8 cellular contexts compared by ENCODE assay signal in genomic region chr17:36937001-36937960, GRCh38. TPM values are rescaled to one million over a fixed set of nuclear protein-coding genes. Genes with fewer than 3 reads are reported as not detected.
DNase-seq lines count a peak whose midpoint lies in the region; ATAC-seq, FAIRE-seq and TF ChIP-seq lines count a peak whose summit lies in the region.

LHX1 (plus strand) TSS chr17:36937475; CDS start chr17:36938198, 723 bp downstream.

- H3K4me3 Mint-ChIP-seq in Caco-2 (ENCODE audit: unreplicated experiment) (peak within 1 kb of the TSS; percentile 83), astrocyte (ENCODE audit: unreplicated experiment) (peak within 1 kb of the TSS; percentile 88)
- peak within 1 kb of the TSS; percentile 86 for H3K4me3 Mint-ChIP-seq in natural killer cell treated with Interleukin-12 subunit alpha and Interleukin-12 subunit beta and Interleukin-15 and Interleukin-18, amount 100 ng/mL, for 72 hours

- H3K4me3 ChIP-seq in Caco-2 (ENCODE audit: low read depth, low read length): peak within 1 kb of the TSS; percentile 36
- peak within 1 kb of the TSS; percentile 23 for H3K4me3 ChIP-seq in astrocyte (ENCODE audit: insufficient read depth, low read depth, low read length)

- H3K27ac Mint-ChIP-seq in Caco-2 (ENCODE audit: unreplicated experiment) (no peak within 1 kb of the TSS), astrocyte (ENCODE audit: unreplicated experiment) (peak within 1 kb of the TSS; percentile 83)
- peak within 1 kb of the TSS in 1 of 2 donors; percentile 62 for H3K27ac Mint-ChIP-seq in natural killer cell treated with Interleukin-12 subunit alpha and Interleukin-12 subunit beta and Interleukin-15 and Interleukin-18, amount 100 ng/mL, for 72 hours

- H3K79me2 ChIP-seq in astrocyte (ENCODE audit: insufficient read depth, low read length): no peaks in the 10 kb centered on the region

- H3K27me3 Mint-ChIP-seq in Caco-2 (ENCODE audit: insufficient read depth, unreplicated experiment) (peaks cover 48% of the 10 kb centered on the region), astrocyte (ENCODE audit: low read depth, unreplicated experiment) (peaks cover 56% of the 10 kb centered on the region)
- H3K27me3 Mint-ChIP-seq in natural killer cell treated with Interleukin-12 subunit alpha and Interleukin-12 subunit beta and Interleukin-15 and Interleukin-18, amount 100 ng/mL, for 72 hours: peaks cover 56 to 67% of the 10 kb centered on the region in 2 donors

- no peak within 1 kb of the TSS for H3K27ac ChIP-seq in astrocyte (ENCODE audit: low read depth, low read length)

- in situ Hi-C loops in KBM-7 (cut with MboI; ENCODE audit: low pct_unique_long_range_greater_than_20kb, low sequenced_read_pairs): no loop called here

- H3K4me2 ChIP-seq in astrocyte (ENCODE audit: low read length): peak within 1 kb of the TSS; percentile 70

- no peaks in the 10 kb centered on the region for H3K9me3 ChIP-seq in Caco-2
- H3K9me3 ChIP-seq in astrocyte (ENCODE audit: insufficient read depth, low read depth, low read length): peaks cover 11% of the 10 kb centered on the region

- H3K4me1 ChIP-seq in Caco-2: peaks cover 23% of the 10 kb centered on the region
- peaks cover 25% of the 10 kb centered on the region for H3K4me1 ChIP-seq in astrocyte (ENCODE audit: insufficient read depth, low read length)

- DNase-seq in Caco-2 (peak in 1 of 2 experiments; percentile 27), KBM-7 (peak; percentile 56), astrocyte (ENCODE audit: low read depth) (no peak), MV-4-11 (lab: John Stamatoyannopoulos, UW) (no peak), KG1 (lab: John Stamatoyannopoulos, UW) (no peak)
- no peak for DNase-seq in natural killer cell treated with Interleukin-12 subunit alpha and Interleukin-12 subunit beta and Interleukin-15 and Interleukin-18, amount 100 ng/mL, for 72 hours (ENCODE audit: low spot score)

- H3K4me1 Mint-ChIP-seq in Caco-2 (ENCODE audit: low read depth, unreplicated experiment) (peaks cover 10% of the 10 kb centered on the region), astrocyte (ENCODE audit: low read depth, unreplicated experiment) (peaks cover 15% of the 10 kb centered on the region)
- H3K4me1 Mint-ChIP-seq in natural killer cell treated with Interleukin-12 subunit alpha and Interleukin-12 subunit beta and Interleukin-15 and Interleukin-18, amount 100 ng/mL, for 72 hours (ENCODE audit: low read depth in 2 of 2): peaks cover 31 to 55% of the 10 kb centered on the region in 2 donors

- intact Hi-C loops in Caco-2 (cut with micrococcal nuclease; ENCODE audit: unreplicated experiment): loop anchor here (5.0 to 10.0 kb wide), 2 partner anchors 108 to 310 kb away; no protein-coding TSS in a partner anchor

- peak within 1 kb of the TSS; percentile 34 for H2AFZ ChIP-seq in astrocyte (ENCODE audit: low read depth, low read length)

- FAIRE-seq in astrocyte (lab: Jason Lieb, UNC): no peak

- H3K36me3 ChIP-seq in Caco-2 (ENCODE audit: control insufficient read depth, insufficient read depth, low read length): no peaks in the 10 kb centered on the region
- no peaks in the 10 kb centered on the region for H3K36me3 ChIP-seq in astrocyte (ENCODE audit: insufficient read depth, low read length)

- no peak for ATAC-seq in natural killer cell treated with Interleukin-12 subunit alpha and Interleukin-12 subunit beta and Interleukin-15 and Interleukin-18, amount 100 ng/mL, for 72 hours
- ATAC-seq in GM19351 (IDR thresholded peaks at IDR 0.05; ENCODE audit: unreplicated experiment): no peak
- ATAC-seq in GM19328 (IDR thresholded peaks at IDR 0.05; ENCODE audit: unreplicated experiment): no peak

- H3K36me3 Mint-ChIP-seq in Caco-2 (ENCODE audit: insufficient read depth, unreplicated experiment): no peaks in the 10 kb centered on the region
- peaks cover 23% of the 10 kb centered on the region for H3K36me3 Mint-ChIP-seq in astrocyte (ENCODE audit: low read depth, unreplicated experiment)
- H3K36me3 Mint-ChIP-seq in natural killer cell treated with Interleukin-12 subunit alpha and Interleukin-12 subunit beta and Interleukin-15 and Interleukin-18, amount 100 ng/mL, for 72 hours: no peaks in the 10 kb centered on the region

- H3K27me3 ChIP-seq in Caco-2 (replicated peaks; ENCODE audit: control insufficient read depth, insufficient read depth, low read length): peaks cover 28% of the 10 kb centered on the region
- peaks cover 96% of the 10 kb centered on the region for H3K27me3 ChIP-seq in astrocyte (ENCODE audit: insufficient read depth, low read length)

- no peak within 1 kb of the TSS for H3K9ac ChIP-seq in astrocyte (ENCODE audit: low read length)

- POLR2A ChIA-PET in Caco-2 (lab: Charles Lee): interaction anchor here (0.7 to 1.2 kb wide), 2 partner anchors 11 to 12 kb away, joined by 3 to 4 read pairs; partner anchors contain the start of gene AATF

- no TSS peak for BruUV-seq in Caco-2 (replicated peaks; lab: Mats Ljungman, UMichigan)

- no peaks in the 10 kb centered on the region for H3K9me3 Mint-ChIP-seq in Caco-2 (ENCODE audit: unreplicated experiment)
- H3K9me3 Mint-ChIP-seq in astrocyte (ENCODE audit: unreplicated experiment): peaks cover 24% of the 10 kb centered on the region
- no peaks in the 10 kb centered on the region for H3K9me3 Mint-ChIP-seq in natural killer cell treated with Interleukin-12 subunit alpha and Interleukin-12 subunit beta and Interleukin-15 and Interleukin-18, amount 100 ng/mL, for 72 hours

- CTCF ChIA-PET in Caco-2 (lab: Charles Lee): no interaction called here

- no peak for TF ChIP-seq CTCF in Caco-2 (IDR thresholded peaks at IDR 0.05; ENCODE audit: insufficient read depth in 1 of 2, low read depth in 1 of 2, low read length in 1 of 2, severe bottlenecking in 1 of 2, unreplicated experiment in 1 of 2)
- no peak for TF ChIP-seq CTCF in astrocyte (IDR thresholded peaks at IDR 0.05; ENCODE audit: insufficient read depth, low read depth, low read length)

- peaks cover 36% of the 10 kb centered on the region for H4K20me1 ChIP-seq in astrocyte (ENCODE audit: insufficient read depth, low read length)

RNA-seq across cellular contexts. Expression of gene LHX1, which starts in this region (rescaled TPM):
- total RNA-seq in Caco-2 (2022) (0.37 TPM in 1 of 2 replicates, not detected in the other), astrocyte (10.8 and 11.8 TPM in 2 replicates)
- under 1 TPM in 1 of 2 donors, not detected in 1; 0.24 TPM for total RNA-seq in natural killer cell treated with Interleukin-12 subunit alpha and Interleukin-12 subunit beta and Interleukin-15 and Interleukin-18, amount 100 ng/mL, for 72 hours
